7 cellular contexts compared by ENCODE assay signal in genomic region chr4:24909606-24910005, GRCh38. TPM values are rescaled to one million over a fixed set of nuclear protein-coding genes. Genes with fewer than 3 reads are reported as not detected.
"Had no signal": no experiment of that assay in that cellular context is flagged by ENCODE, and none has a peak within 500 bp of the region (broad histone marks: within the 10 kb centered on the region; RNA-seq: fewer than 3 reads in every experiment).

No MANE protein-coding gene starts in this region.

RNA-seq across cellular contexts. Expression of gene CCDC149, which starts 3.2 kb away (rescaled TPM):
- total RNA-seq: activated naive CD4-positive, alpha-beta T cell treated with anti-CD3 and anti-CD28 coated beads for 36 hours; activated naive CD8-positive, alpha-beta T cell treated with anti-CD3 and anti-CD28 coated beads for 36 hours; activated naive CD8-positive, alpha-beta T cell treated with anti-CD3 and anti-CD28 coated beads, Interleukin-2, amount 10 ng/mL, durations not matched to agents 7 days and 5 days; activated T-cell treated with anti-CD3 and anti-CD28 coated beads, Interleukin-2, amount 50 U/mL, for 4 hours; activated T-helper 1 cell treated with anti-CD3 and anti-CD28 coated beads, Interleukin-12 subunit alpha, Interleukin-12 subunit beta, Interleukin-2, Interleukin-4 antibody, amounts not matched to agents 30 ng/mL and 10 ng/mL and 1 ng/mL, durations not matched to agents 14 hours and 24 hours and 36 hours; activated T-helper 17 cell treated with anti-CD3 and anti-CD28 coated beads, Interleukin-2, amount 50 U/mL, for 72 hours; activated T-helper 2 cell treated with anti-CD3 and anti-CD28 coated beads, Interferon-gamma antibody, Interleukin-2, Interleukin-4, amounts not matched to agents 10 μg/mL and 5 μg/mL and 100 μg/mL, durations not matched to agents 14 hours and 24 hours and 36 hours had no signal
